18 cellular contexts compared by ENCODE assay signal in the genomic region with DNA sequence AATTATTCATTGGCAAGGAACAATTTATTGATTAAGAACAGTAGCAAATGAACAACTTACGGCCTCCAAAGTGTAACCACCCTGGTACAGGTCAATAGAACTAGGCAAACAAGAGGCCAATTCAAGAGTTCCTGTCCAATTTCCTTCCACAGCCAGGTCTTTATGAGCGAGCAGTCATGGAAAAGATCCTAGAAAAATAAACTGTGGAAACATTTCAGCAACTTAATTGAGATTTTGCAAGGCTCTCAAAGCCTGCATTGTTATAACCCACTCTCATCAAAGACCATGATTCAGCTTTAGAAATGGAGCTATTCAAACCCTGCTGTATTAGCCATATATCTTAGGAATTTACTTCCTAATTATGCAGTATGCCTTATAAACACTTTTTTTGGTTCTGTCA. TPM values are rescaled to one million over a fixed set of nuclear protein-coding genes. Genes with fewer than 3 reads are reported as not detected.
DNase-seq lines count a peak whose midpoint lies in the region; ATAC-seq, FAIRE-seq and TF ChIP-seq lines count a peak whose summit lies in the region.
"Had no signal": no experiment of that assay in that cellular context is flagged by ENCODE, and none has a peak within 500 bp of the region (broad histone marks: within the 10 kb centered on the region; RNA-seq: fewer than 3 reads in every experiment).

No MANE protein-coding gene starts in this region.

- intact Hi-C loops in posterior cingulate gyrus (cut with DNase I): no loop called here

- H4K20me1 ChIP-seq in neural progenitor cell (ENCODE audit: low read depth): no peaks in the 10 kb centered on the region

- peaks cover 5% of the 10 kb centered on the region for H3K9me3 Mint-ChIP-seq in neural progenitor cell
- H3K9me3 Mint-ChIP-seq in stimulated activated naive B cell treated with anti-CD40 and anti-IgM and Interleukin-4, amounts not matched to agents 10 μg/mL and 1 μg/mL and 100 μg/mL, for 72 hours: no peaks in the 10 kb centered on the region
- H3K9me3 Mint-ChIP-seq: dendritic cell treated with granulocyte-macrophage colony-stimulating factor and Interleukin-4, amounts not matched to agents 40 ng/mL and 50 ng/mL, for 4 days; naive thymus-derived CD8-positive, alpha-beta T cell had no signal

- no peaks in the 10 kb centered on the region for H3K79me2 ChIP-seq in neural progenitor cell (ENCODE audit: low read depth)

- peak; percentile 59 for FAIRE-seq in frontal cortex (lab: Jason Lieb, UNC)
- FAIRE-seq: islet of Langerhans had no signal

- no peak for TF ChIP-seq POLR2A in erythroblast (IDR thresholded peaks at IDR 0.05; ENCODE audit: low read length)

- H3K4me1 Mint-ChIP-seq in neural progenitor cell: peaks cover 13% of the 10 kb centered on the region
- no peaks in the 10 kb centered on the region for H3K4me1 Mint-ChIP-seq in stimulated activated naive B cell treated with anti-CD40 and anti-IgM and Interleukin-4, amounts not matched to agents 10 μg/mL and 1 μg/mL and 100 μg/mL, for 72 hours
- H3K4me1 Mint-ChIP-seq: naive thymus-derived CD8-positive, alpha-beta T cell had no signal

- H3K36me3 ChIP-seq in adipocyte (ENCODE audit: control insufficient read depth, insufficient read depth, low read length, severe bottlenecking) (no peaks in the 10 kb centered on the region), neural progenitor cell (no peaks in the 10 kb centered on the region)
- H3K36me3 ChIP-seq: spleen, tibial artery had no signal

- TF ChIP-seq CTCF in neural progenitor cell (IDR thresholded peaks at IDR 0.05): no peak

- peaks cover 29% of the 10 kb centered on the region for H3K36me3 Mint-ChIP-seq in neural progenitor cell
- no peaks in the 10 kb centered on the region for H3K36me3 Mint-ChIP-seq in stimulated activated naive B cell treated with anti-CD40 and anti-IgM and Interleukin-4, amounts not matched to agents 10 μg/mL and 1 μg/mL and 100 μg/mL, for 72 hours
- H3K36me3 Mint-ChIP-seq: naive thymus-derived CD8-positive, alpha-beta T cell had no signal

- H3K9me3 ChIP-seq in adipocyte (ENCODE audit: control insufficient read depth, low read length) (no peaks in the 10 kb centered on the region), neural progenitor cell (ENCODE audit: low read depth) (no peaks in the 10 kb centered on the region)
- H3K9me3 ChIP-seq: spleen, tibial artery had no signal

- H3K4me3 Mint-ChIP-seq in neural progenitor cell: no peak overlapping the region
- no peak overlapping the region for H3K4me3 Mint-ChIP-seq in stimulated activated naive B cell treated with anti-CD40 and anti-IgM and Interleukin-4, amounts not matched to agents 10 μg/mL and 1 μg/mL and 100 μg/mL, for 72 hours
- H3K4me3 Mint-ChIP-seq: dendritic cell treated with granulocyte-macrophage colony-stimulating factor and Interleukin-4, amounts not matched to agents 40 ng/mL and 50 ng/mL, for 4 days; HFFc6; naive thymus-derived CD8-positive, alpha-beta T cell had no signal

- H3F3A ChIP-seq in neural progenitor cell (ENCODE audit: low read depth): no peaks in the 10 kb centered on the region

- H3K9ac ChIP-seq in adipocyte (ENCODE audit: low read length) (no peak overlapping the region), neural progenitor cell (no peak overlapping the region)

- H3K27ac Mint-ChIP-seq in neural progenitor cell: peak overlapping the region; percentile 16
- no peak overlapping the region for H3K27ac Mint-ChIP-seq in stimulated activated naive B cell treated with anti-CD40 and anti-IgM and Interleukin-4, amounts not matched to agents 10 μg/mL and 1 μg/mL and 100 μg/mL, for 72 hours
- H3K27ac Mint-ChIP-seq: dendritic cell treated with granulocyte-macrophage colony-stimulating factor and Interleukin-4, amounts not matched to agents 40 ng/mL and 50 ng/mL, for 4 days; HFFc6; naive thymus-derived CD8-positive, alpha-beta T cell had no signal

- no peak for ATAC-seq in stimulated activated naive B cell treated with anti-CD40 and anti-IgM and Interleukin-4, amounts not matched to agents 10 μg/mL and 1 μg/mL and 100 μg/mL, for 72 hours (replicated peaks)
- ATAC-seq: foreskin keratinocyte; naive thymus-derived CD8-positive, alpha-beta T cell had no signal

- no peaks in the 10 kb centered on the region for H3K27me3 ChIP-seq in adipocyte (replicated peaks; ENCODE audit: control insufficient read depth, insufficient read depth, low read length)
- H3K27me3 ChIP-seq in neural progenitor cell: no peaks in the 10 kb centered on the region
- H3K27me3 ChIP-seq: foreskin keratinocyte, spleen, tibial artery had no signal

- DNase-seq in Ammon's horn (ENCODE audit: low spot score) (peak; percentile 67), adipocyte (ENCODE audit: low read depth) (peak; percentile 62), frontal cortex (ENCODE audit: low spot score in 2 of 2) (peak in 1 of 2 donors; percentile 11), neural progenitor cell (ENCODE audit: low spot score) (peak; percentile 7), erythroblast (lab: John Stamatoyannopoulos, UW) (no peak), NCI-H446 (lab: John Stamatoyannopoulos, UW) (no peak), posterior cingulate gyrus (no peak)
- no peak for DNase-seq in stimulated activated naive B cell treated with anti-CD40 and anti-IgM and Interleukin-4, amounts not matched to agents 10 μg/mL and 1 μg/mL and 100 μg/mL, for 72 hours
- DNase-seq: activated CD4-positive, CD25-positive, alpha-beta regulatory T cell; activated T-cell treated with anti-CD3 and anti-CD28 coated beads for 4 hours; HFFc6; naive thymus-derived CD8-positive, alpha-beta T cell; spleen; tibial artery had no signal

- H3K4me1 ChIP-seq in adipocyte (ENCODE audit: control insufficient read depth, insufficient read depth, low read length) (peaks cover 28% of the 10 kb centered on the region), neural progenitor cell (peaks cover 9% of the 10 kb centered on the region)
- H3K4me1 ChIP-seq: spleen had no signal

- no peak overlapping the region for H3K4me2 ChIP-seq in neural progenitor cell

- no peak overlapping the region for H3K27ac ChIP-seq in neural progenitor cell
- H3K27ac ChIP-seq: foreskin keratinocyte, spleen, tibial artery had no signal

- no peaks in the 10 kb centered on the region for H3K27me3 Mint-ChIP-seq in neural progenitor cell (ENCODE audit: insufficient read depth, low read depth)
- no peaks in the 10 kb centered on the region for H3K27me3 Mint-ChIP-seq in stimulated activated naive B cell treated with anti-CD40 and anti-IgM and Interleukin-4, amounts not matched to agents 10 μg/mL and 1 μg/mL and 100 μg/mL, for 72 hours
- H3K27me3 Mint-ChIP-seq: dendritic cell treated with granulocyte-macrophage colony-stimulating factor and Interleukin-4, amounts not matched to agents 40 ng/mL and 50 ng/mL, for 4 days had no signal

- H2AFZ ChIP-seq in neural progenitor cell (replicated peaks): no peak overlapping the region

- H3K4me3 ChIP-seq in adipocyte (ENCODE audit: low read length): no peak overlapping the region
- H3K4me3 ChIP-seq in neural progenitor cell: no peak overlapping the region
- H3K4me3 ChIP-seq: spleen, tibial artery had no signal

RNA-seq across cellular contexts. Expression of gene UNC5C, which starts 43.6 kb away (rescaled TPM):
- total RNA-seq in frontal cortex: 14.3 TPM
- total RNA-seq in neural progenitor cell (ENCODE audit: low replicate concordance): 0.15 and 0.39 TPM in 2 replicates
- total RNA-seq: foreskin keratinocyte; HFFc6; HT-29; naive thymus-derived CD8-positive, alpha-beta T cell had no signal

Comparison
In these comparisons a context has a peak if more than half of its experiments do, and no peak if none do; other contexts are left out.
1. DNase-seq: peak in Ammon's horn (single experiment), adipocyte (single experiment) and neural progenitor cell (single experiment); none in stimulated activated naive B cell treated with anti-CD40 and anti-IgM and Interleukin-4, amounts not matched to agents 10 μg/mL and 1 μg/mL and 100 μg/mL, for 72 hours (single experiment), erythroblast (0 of 2), NCI-H446 (0 of 2) and posterior cingulate gyrus (0 of 10).
2. RNA of gene UNC5C, which starts 43.6 kb away (total RNA-seq): 14.3 TPM in frontal cortex (single experiment); 0.15 to 0.39 TPM in neural progenitor cell; every median in the first group is over 10 times any median in the second.